Comparison of ENCODE assay signal across 1 cellular context in genomic region chr2:222594679-222595078, GRCh38.
A peak's percentile ranks its signal among the peaks of the same experiment; 100 is the strongest.
TF ChIP-seq lines count a peak whose summit lies in the region.

No MANE protein-coding gene starts in this region.

TF ChIP-seq in HepG2, 621 proteins besides CTCF, POLR2A, EP300 and RAD21 (continued from another document and continues in another):
- TF ChIP-seq TBX3 (IDR thresholded peaks at IDR 0.05; ENCODE audit: borderline replicate concordance) (no peak), ELF3 (CRISPR knock-in tag; IDR thresholded peaks at IDR 0.05) (0 out of 2 replicates have a peak, but pooled peaks have one; percentile 17), ZNF570 (CRISPR knock-in tag; IDR thresholded peaks at IDR 0.05; ENCODE audit: borderline replicate concordance) (no peak), ZNF317 (CRISPR knock-in tag; IDR thresholded peaks at IDR 0.05) (no peak), ZHX1 (CRISPR knock-in tag; IDR thresholded peaks at IDR 0.05; ENCODE audit: low read depth) (no peak), AHDC1 (CRISPR knock-in tag; IDR thresholded peaks at IDR 0.05; ENCODE audit: borderline replicate concordance) (peak; percentile 59; the same call in 1 of the 2 replicates), KIAA2018 (CRISPR knock-in tag; IDR thresholded peaks at IDR 0.05; ENCODE audit: borderline replicate concordance) (no peak), RERE (CRISPR knock-in tag; IDR thresholded peaks at IDR 0.05; ENCODE audit: low read depth) (no peak), SOX6 (IDR thresholded peaks at IDR 0.05) (no peak), SOX6 (CRISPR knock-in tag; IDR thresholded peaks at IDR 0.05) (no peak), TFDP2 (CRISPR knock-in tag; IDR thresholded peaks at IDR 0.05) (no peak), NFKBIZ (CRISPR knock-in tag; IDR thresholded peaks at IDR 0.05) (no peak), MTF1 (CRISPR knock-in tag; IDR thresholded peaks at IDR 0.05) (no peak), PHF21A (CRISPR knock-in tag; IDR thresholded peaks at IDR 0.05) (no peak), HNF4G (IDR thresholded peaks at IDR 0.05; ENCODE audit: borderline replicate concordance, low read depth, low read length) (no peak), HNF4G (CRISPR knock-in tag; IDR thresholded peaks at IDR 0.05; ENCODE audit: borderline replicate concordance, low read depth) (no peak), ZNF562 (CRISPR knock-in tag; IDR thresholded peaks at IDR 0.05; ENCODE audit: borderline replicate concordance) (no peak), GATAD2A (CRISPR knock-in tag; IDR thresholded peaks at IDR 0.05) (0 out of 2 replicates have a peak, but pooled peaks have one; percentile 21), RXRA (CRISPR knock-in tag; IDR thresholded peaks at IDR 0.05) (no peak), ATF3 (CRISPR knock-in tag; IDR thresholded peaks at IDR 0.05) (no peak), BORCS8-MEF2B (CRISPR knock-in tag; IDR thresholded peaks at IDR 0.05) (no peak), KLF16 (CRISPR knock-in tag; IDR thresholded peaks at IDR 0.05) (0 out of 4 replicates have a peak, but pooled peaks of 1 of the 2 experiments have one; percentile 22), NR2F6 (IDR thresholded peaks at IDR 0.05) (no peak), NR2F6 (CRISPR knock-in tag; IDR thresholded peaks at IDR 0.05) (no peak), ZNF543 (CRISPR knock-in tag; IDR thresholded peaks at IDR 0.05) (no peak), MXD3 (CRISPR knock-in tag; IDR thresholded peaks at IDR 0.05) (no peak)
